ENCODE assay signal across 1 cellular context in genomic region chr5:32601623-32602295, GRCh38.
A peak's percentile ranks its signal among the peaks of the same experiment; 100 is the strongest.
TF ChIP-seq lines count a peak whose summit lies in the region.

No MANE protein-coding gene starts in this region.

TF ChIP-seq in IMR-90, 13 proteins besides CTCF, POLR2A, EP300 and RAD21:
- TF ChIP-seq MAFK (IDR thresholded peaks at IDR 0.05; ENCODE audit: low read depth, low read length): peak; percentile 84
- TF ChIP-seq NFE2L2 (IDR thresholded peaks at IDR 0.05; ENCODE audit: low read depth, low read length): no peak
